In the genomic region with DNA sequence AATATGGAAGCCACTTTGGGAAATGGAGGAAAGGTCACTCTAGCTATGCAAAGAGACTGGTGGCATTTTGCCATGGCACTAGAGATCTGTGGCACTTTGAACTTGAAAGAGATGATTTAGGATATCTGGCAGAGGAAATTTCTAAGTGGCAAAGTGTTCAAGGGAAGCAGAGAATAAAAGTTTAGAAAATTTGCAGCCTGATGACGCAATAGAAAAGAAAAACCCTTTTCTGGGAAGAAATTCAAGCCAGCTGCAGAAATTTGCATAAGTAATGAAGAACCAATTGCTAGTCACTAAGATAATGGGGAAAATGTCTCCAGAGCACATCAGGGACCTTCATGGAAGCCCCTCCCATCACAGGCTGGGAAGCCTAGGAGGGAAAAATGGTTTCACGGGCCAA, we compare ENCODE assay signal across 32 cellular contexts.
"Had no signal": no experiment of that assay in that cellular context is flagged by ENCODE, and none has a peak within 500 bp of the region (broad histone marks: within the 10 kb centered on the region; RNA-seq: fewer than 3 reads in every experiment).

No MANE protein-coding gene starts in this region.

- H3K4me1 ChIP-seq: body of pancreas, esophagus muscularis mucosa had no signal

- ATAC-seq: activated naive CD4-positive, alpha-beta T cell treated with anti-CD3 and anti-CD28 coated beads, Interleukin-2, amount 50 U/mL, for 72 hours; activated T-cell treated with anti-CD3 and anti-CD28 coated beads, Interleukin-2, amount 50 U/mL, for 72 hours; body of pancreas; effector memory CD8-positive, alpha-beta T cell; WTC11 had no signal

- H3K4me3 ChIP-seq: body of pancreas, esophagus muscularis mucosa had no signal

- H3K27me3 ChIP-seq: body of pancreas, esophagus muscularis mucosa had no signal

- H3K27ac ChIP-seq: body of pancreas, esophagus muscularis mucosa, VCaP had no signal

- H3K36me3 ChIP-seq: esophagus muscularis mucosa had no signal

- FAIRE-seq: colon, frontal cortex, TTC549 had no signal

- DNase-seq: activated CD4-positive, alpha-beta memory T cell treated with anti-CD3 and anti-CD28 coated beads, Interleukin-2, amount 10 ng/mL, durations not matched to agents 7 days and 5 days; activated CD4-positive, alpha-beta T cell treated with anti-CD3 and anti-CD28 coated beads for 1 hour; activated CD4-positive, alpha-beta T cell treated with anti-CD3 and anti-CD28 coated beads for 4 hours; activated CD4-positive, alpha-beta T cell treated with anti-CD3 and anti-CD28 coated beads, Interleukin-2, amount 10 ng/mL, durations not matched to agents 7 days and 5 days; activated CD4-positive, alpha-beta T cell treated with anti-CD3 and anti-CD28 coated beads, Interleukin-2, amount 50 U/mL, for 4 hours; activated CD8-positive, alpha-beta memory T cell treated with anti-CD3 and anti-CD28 coated beads, Interleukin-2, amount 50 U/mL, for 48 hours; activated gamma-delta T cell; activated naive CD4-positive, alpha-beta T cell; activated naive CD4-positive, alpha-beta T cell treated with anti-CD3 and anti-CD28 coated beads, Interleukin-2, amount 10 ng/mL, durations not matched to agents 7 days and 5 days; activated naive CD8-positive, alpha-beta T cell treated with anti-CD3 and anti-CD28 coated beads, Interleukin-2, amount 10 ng/mL, durations not matched to agents 7 days and 5 days; activated T-cell treated with anti-CD3 and anti-CD28 coated beads for 4 hours; activated T-cell treated with anti-CD3 and anti-CD28 coated beads, Interleukin-2, amount 50 U/mL, for 24 hours; activated T-cell treated with anti-CD3 and anti-CD28 coated beads, Interleukin-2, amount 50 U/mL, for 72 hours; amniotic stem cell; aorta; body of pancreas; caudate nucleus; cortex of kidney; dermis blood vessel endothelial cell; effector CD4-positive, alpha-beta T cell; effector memory CD8-positive, alpha-beta T cell; erythroblast; head of caudate nucleus; hippocampal formation; T-helper 2 cell had no signal

- H3K9me3 ChIP-seq: body of pancreas, esophagus muscularis mucosa had no signal
